ENCODE assay signal across 6 cellular contexts in the genomic region with DNA sequence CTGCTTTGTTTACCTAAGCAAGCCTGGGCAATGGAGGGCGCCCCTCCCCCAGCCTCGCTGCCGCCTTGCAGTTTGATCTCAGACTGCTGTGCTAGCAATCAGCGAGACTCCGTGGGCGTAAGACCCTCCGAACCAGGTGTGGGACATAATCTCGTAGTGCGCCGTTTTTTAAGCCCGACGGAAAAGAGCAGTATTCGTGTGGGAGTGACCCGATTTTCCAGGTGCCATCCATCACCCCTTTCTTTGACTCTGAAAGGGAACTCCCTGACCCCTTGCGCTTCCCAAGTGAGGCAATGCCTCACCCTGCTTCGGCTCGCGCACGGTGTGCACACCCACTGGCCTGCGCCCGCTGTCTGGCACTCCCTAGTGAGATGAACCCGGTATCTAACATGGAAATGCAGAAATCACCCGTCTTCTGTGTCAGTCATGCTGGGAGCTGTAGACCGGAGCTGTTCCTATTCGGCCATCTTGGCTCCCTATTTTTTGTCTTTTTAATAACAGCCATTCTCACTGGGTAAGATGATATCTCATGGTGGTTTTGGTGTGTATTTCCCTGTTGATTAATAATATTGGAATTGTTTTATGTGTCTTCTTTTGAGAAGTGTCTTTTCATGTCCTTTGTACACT. TPM values are rescaled to one million over a fixed set of nuclear protein-coding genes. Genes with fewer than 3 reads are reported as not detected.
"Had no signal": no experiment of that assay in that cellular context is flagged by ENCODE, and none has a peak within 500 bp of the region (broad histone marks: within the 10 kb centered on the region; RNA-seq: fewer than 3 reads in every experiment).

No MANE protein-coding gene starts in this region.

RNA-seq across cellular contexts. Expression of a gene that starts 40.4 kb away (rescaled TPM):
- total RNA-seq: activated CD8-positive, alpha-beta memory T cell treated with anti-CD3 and anti-CD28 coated beads for 36 hours; activated naive CD4-positive, alpha-beta T cell treated with anti-CD3 and anti-CD28 coated beads for 36 hours; activated T-helper 17 cell treated with anti-CD3 and anti-CD28 coated beads, Interleukin-2, amount 50 U/mL, for 72 hours; kidney; uterus had no signal
- polyA plus RNA-seq: small intestine had no signal
